Comparison of ENCODE assay signal across 9 cellular contexts in genomic region chr2:72137498-72138010, GRCh38. TPM values are rescaled to one million over a fixed set of nuclear protein-coding genes. Genes with fewer than 3 reads are reported as not detected.
DNase-seq lines count a peak whose midpoint lies in the region; ATAC-seq and TF ChIP-seq lines count a peak whose summit lies in the region.
"Had no signal": no experiment of that assay in that cellular context is flagged by ENCODE, and none has a peak within 500 bp of the region (broad histone marks: within the 10 kb centered on the region; RNA-seq: fewer than 3 reads in every experiment).

No MANE protein-coding gene starts in this region.

- H3K4me3 Mint-ChIP-seq in activated naive CD8-positive, alpha-beta T cell treated with anti-CD3 and anti-CD28 coated beads for 36 hours = no peak overlapping the region
- H3K4me3 Mint-ChIP-seq: activated naive CD4-positive, alpha-beta T cell treated with anti-CD3 and anti-CD28 coated beads, Interleukin-2, amount 50 U/mL, for 24 hours had no signal

- peak; percentile 92 for ATAC-seq in GM19395 (IDR thresholded peaks at IDR 0.05; ENCODE audit: unreplicated experiment)
- peak; percentile 89 for ATAC-seq in HG03442 (IDR thresholded peaks at IDR 0.05; ENCODE audit: unreplicated experiment)

- no peak overlapping the region for H3K27ac ChIP-seq in right atrium auricular region

- H3K27me3 Mint-ChIP-seq in activated naive CD8-positive, alpha-beta T cell treated with anti-CD3 and anti-CD28 coated beads for 36 hours = peaks cover 13% of the 10 kb centered on the region

- no peaks in the 10 kb centered on the region for H3K9me3 Mint-ChIP-seq in activated naive CD8-positive, alpha-beta T cell treated with anti-CD3 and anti-CD28 coated beads for 36 hours
- H3K9me3 Mint-ChIP-seq: activated naive CD4-positive, alpha-beta T cell treated with anti-CD3 and anti-CD28 coated beads, Interleukin-2, amount 50 U/mL, for 24 hours had no signal

- H3K4me1 Mint-ChIP-seq in activated naive CD8-positive, alpha-beta T cell treated with anti-CD3 and anti-CD28 coated beads for 36 hours = peaks cover 2% of the 10 kb centered on the region
- H3K4me1 Mint-ChIP-seq: activated naive CD4-positive, alpha-beta T cell treated with anti-CD3 and anti-CD28 coated beads, Interleukin-2, amount 50 U/mL, for 24 hours had no signal

- peak; percentile 91 to 95 for TF ChIP-seq CTCF in right atrium auricular region (IDR thresholded peaks at IDR 0.05)

- H3K9me3 ChIP-seq in right atrium auricular region = no peaks in the 10 kb centered on the region

- H3K4me1 ChIP-seq in right atrium auricular region = peaks cover 0 to 27% of the 10 kb centered on the region in 2 donors

- H3K36me3 Mint-ChIP-seq in activated naive CD8-positive, alpha-beta T cell treated with anti-CD3 and anti-CD28 coated beads for 36 hours = no peaks in the 10 kb centered on the region
- H3K36me3 Mint-ChIP-seq: activated naive CD4-positive, alpha-beta T cell treated with anti-CD3 and anti-CD28 coated beads, Interleukin-2, amount 50 U/mL, for 24 hours had no signal

- no peak overlapping the region for H3K4me3 ChIP-seq in right atrium auricular region

- H3K27ac Mint-ChIP-seq in activated naive CD8-positive, alpha-beta T cell treated with anti-CD3 and anti-CD28 coated beads for 36 hours = no peak overlapping the region
- H3K27ac Mint-ChIP-seq: activated naive CD4-positive, alpha-beta T cell treated with anti-CD3 and anti-CD28 coated beads, Interleukin-2, amount 50 U/mL, for 24 hours had no signal

- no peaks in the 10 kb centered on the region for H3K36me3 ChIP-seq in right atrium auricular region

- DNase-seq in D341Med (ENCODE audit: low spot score) (peak; percentile 80), SKM-1 treated with dmso at 0.1 percent for 144 hours (lab: John Stamatoyannopoulos, UW; ENCODE audit: unreplicated experiment) (peak; percentile 40), right atrium auricular region (ENCODE audit: low spot score) (no peak), NCI-H524 treated with DMSO at 0.1 percent for 48 hours (lab: John Stamatoyannopoulos, UW) (no peak)
- peak; percentile 60 for DNase-seq in activated naive CD8-positive, alpha-beta T cell treated with anti-CD3 and anti-CD28 coated beads for 36 hours
- DNase-seq in stimulated activated CD4-positive, alpha-beta T cell treated with anti-CD3 and anti-CD28 coated beads, Interleukin-12 subunit alpha, Interleukin-12 subunit beta, amount 100 ng/mL, for 4 hours = peak; percentile 67

- H3K27me3 ChIP-seq in right atrium auricular region = no peaks in the 10 kb centered on the region

RNA-seq across cellular contexts. Expression of gene CYP26B1, which starts 10.1 kb away (rescaled TPM):
- total RNA-seq in activated naive CD8-positive, alpha-beta T cell treated with anti-CD3 and anti-CD28 coated beads for 36 hours = not detected
- total RNA-seq in right atrium auricular region = 10 to 100 TPM in 1 of 2 donors, 1 to 10 TPM in 1; 2.5 to 12.8 TPM

Comparison
In these comparisons a context has a peak if more than half of its experiments do, and no peak if none do; other contexts are left out.
1. DNase-seq: peak in D341Med (single experiment), SKM-1 treated with dmso at 0.1 percent for 144 hours (single experiment), activated naive CD8-positive, alpha-beta T cell treated with anti-CD3 and anti-CD28 coated beads for 36 hours (single experiment) and stimulated activated CD4-positive, alpha-beta T cell treated with anti-CD3 and anti-CD28 coated beads, Interleukin-12 subunit alpha, Interleukin-12 subunit beta, amount 100 ng/mL, for 4 hours (single experiment); none in right atrium auricular region (single experiment) and NCI-H524 treated with DMSO at 0.1 percent for 48 hours (single experiment).